9 cellular contexts compared by ENCODE assay signal in genomic region chr13:86870388-86870966, GRCh38.
DNase-seq lines count a peak whose midpoint lies in the region; ATAC-seq, FAIRE-seq and TF ChIP-seq lines count a peak whose summit lies in the region.
"Had no signal": no experiment of that assay in that cellular context is flagged by ENCODE, and none has a peak within 500 bp of the region (broad histone marks: within the 10 kb centered on the region; RNA-seq: fewer than 3 reads in every experiment).

No MANE protein-coding gene starts in this region.

- H3K27ac Mint-ChIP-seq in brain: no peak overlapping the region
- H3K27ac Mint-ChIP-seq in mesothelial cell of epicardium: no peak overlapping the region
- H3K27ac Mint-ChIP-seq: dendritic cell treated with granulocyte-macrophage colony-stimulating factor and Interleukin-4, amounts not matched to agents 40 ng/mL and 50 ng/mL, for 4 days had no signal

- peaks cover 17% of the 10 kb centered on the region for H3K4me1 Mint-ChIP-seq in brain
- peaks cover 8% of the 10 kb centered on the region for H3K4me1 Mint-ChIP-seq in mesothelial cell of epicardium

- TF ChIP-seq CTCF in brain (conservative IDR thresholded peaks at IDR 0.05): peak; percentile 87 to 88
- peak; percentile 94 for TF ChIP-seq CTCF in mesothelial cell of epicardium (IDR thresholded peaks at IDR 0.05; ENCODE audit: unreplicated experiment)

- H3K36me3 Mint-ChIP-seq in brain (no peaks in the 10 kb centered on the region), mesothelial cell of epicardium (no peaks in the 10 kb centered on the region)

- DNase-seq in DMS114 treated with DMSO at 0.1 percent for 48 hours (lab: John Stamatoyannopoulos, UW; ENCODE audit: unreplicated experiment) (peak; percentile 0), LoVo (ENCODE audit: low spot score) (peak; percentile 12), mesothelial cell of epicardium (ENCODE audit: low spot score in 2 of 2, unreplicated experiment in 2 of 2) (no peak), GM19239 (ENCODE audit: insufficient read length, low spot score) (no peak), GOT3 (lab: John Stamatoyannopoulos, UW) (no peak)

- H3K4me3 Mint-ChIP-seq in brain (no peak overlapping the region), mesothelial cell of epicardium (no peak overlapping the region)
- H3K4me3 Mint-ChIP-seq: dendritic cell treated with granulocyte-macrophage colony-stimulating factor and Interleukin-4, amounts not matched to agents 40 ng/mL and 50 ng/mL, for 4 days had no signal

- no peak for FAIRE-seq in GM19239 (lab: Jason Lieb, UNC)

- H3K27me3 Mint-ChIP-seq in brain (no peaks in the 10 kb centered on the region), mesothelial cell of epicardium (ENCODE audit: low read depth) (no peaks in the 10 kb centered on the region)
- H3K27me3 Mint-ChIP-seq: dendritic cell treated with granulocyte-macrophage colony-stimulating factor and Interleukin-4, amounts not matched to agents 40 ng/mL and 50 ng/mL, for 4 days had no signal

- no peak for ATAC-seq in GM19023 (IDR thresholded peaks at IDR 0.05; ENCODE audit: unreplicated experiment)
- ATAC-seq in GM19397 (IDR thresholded peaks at IDR 0.05; ENCODE audit: unreplicated experiment): no peak

- no peaks in the 10 kb centered on the region for H3K9me3 Mint-ChIP-seq in brain
- H3K9me3 Mint-ChIP-seq in mesothelial cell of epicardium: no peaks in the 10 kb centered on the region
- H3K9me3 Mint-ChIP-seq: dendritic cell treated with granulocyte-macrophage colony-stimulating factor and Interleukin-4, amounts not matched to agents 40 ng/mL and 50 ng/mL, for 4 days had no signal

Comparison
In these comparisons a context has a peak if more than half of its experiments do, and no peak if none do; other contexts are left out.
1. DNase-seq: peak in DMS114 treated with DMSO at 0.1 percent for 48 hours (single experiment) and LoVo (single experiment); none in mesothelial cell of epicardium (0 of 2), GM19239 (single experiment) and GOT3 (single experiment).